ENCODE assay signal across 5 cellular contexts in genomic region chrX:112814496-112814895, GRCh38. TPM values are rescaled to one million over a fixed set of nuclear protein-coding genes. Genes with fewer than 3 reads are reported as not detected.
"Had no signal": no experiment of that assay in that cellular context is flagged by ENCODE, and none has a peak within 500 bp of the region (broad histone marks: within the 10 kb centered on the region; RNA-seq: fewer than 3 reads in every experiment).

No MANE protein-coding gene starts in this region.

- H3K4me2 ChIP-seq: GM23338 had no signal

- H3K27ac Mint-ChIP-seq: GM23338 had no signal

- DNase-seq: H9, HCEC 1CT, IMR-90 had no signal

- H3K4me3 Mint-ChIP-seq: GM23338, H9 had no signal

- H3K9me3 Mint-ChIP-seq: GM23338, H9 had no signal

- H3K4me3 ChIP-seq: GM23338, K562 had no signal

- H2AFZ ChIP-seq: GM23338 had no signal

RNA-seq across cellular contexts. Expression of gene AMOT, which starts 26.1 kb away (rescaled TPM):
- polyA plus RNA-seq: K562 had no signal
